ENCODE assay signal across 1 cellular context in genomic region chr7:158829342-158830210, GRCh38.
TF ChIP-seq lines count a peak whose summit lies in the region.

A gene with protein sequence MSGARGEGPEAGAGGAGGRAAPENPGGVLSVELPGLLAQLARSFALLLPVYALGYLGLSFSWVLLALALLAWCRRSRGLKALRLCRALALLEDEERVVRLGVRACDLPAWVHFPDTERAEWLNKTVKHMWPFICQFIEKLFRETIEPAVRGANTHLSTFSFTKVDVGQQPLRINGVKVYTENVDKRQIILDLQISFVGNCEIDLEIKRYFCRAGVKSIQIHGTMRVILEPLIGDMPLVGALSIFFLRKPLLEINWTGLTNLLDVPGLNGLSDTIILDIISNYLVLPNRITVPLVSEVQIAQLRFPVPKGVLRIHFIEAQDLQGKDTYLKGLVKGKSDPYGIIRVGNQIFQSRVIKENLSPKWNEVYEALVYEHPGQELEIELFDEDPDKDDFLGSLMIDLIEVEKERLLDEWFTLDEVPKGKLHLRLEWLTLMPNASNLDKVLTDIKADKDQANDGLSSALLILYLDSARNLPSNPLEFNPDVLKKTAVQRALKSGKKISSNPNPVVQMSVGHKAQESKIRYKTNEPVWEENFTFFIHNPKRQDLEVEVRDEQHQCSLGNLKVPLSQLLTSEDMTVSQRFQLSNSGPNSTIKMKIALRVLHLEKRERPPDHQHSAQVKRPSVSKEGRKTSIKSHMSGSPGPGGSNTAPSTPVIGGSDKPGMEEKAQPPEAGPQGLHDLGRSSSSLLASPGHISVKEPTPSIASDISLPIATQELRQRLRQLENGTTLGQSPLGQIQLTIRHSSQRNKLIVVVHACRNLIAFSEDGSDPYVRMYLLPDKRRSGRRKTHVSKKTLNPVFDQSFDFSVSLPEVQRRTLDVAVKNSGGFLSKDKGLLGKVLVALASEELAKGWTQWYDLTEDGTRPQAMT (minus strand): TSS chr7:158829509. CDS start chr7:158829418, 91 bp downstream.

TF ChIP-seq in K562, 482 proteins besides CTCF, POLR2A, EP300 and RAD21 (continued from another document):
- TF ChIP-seq, protein P1, sequence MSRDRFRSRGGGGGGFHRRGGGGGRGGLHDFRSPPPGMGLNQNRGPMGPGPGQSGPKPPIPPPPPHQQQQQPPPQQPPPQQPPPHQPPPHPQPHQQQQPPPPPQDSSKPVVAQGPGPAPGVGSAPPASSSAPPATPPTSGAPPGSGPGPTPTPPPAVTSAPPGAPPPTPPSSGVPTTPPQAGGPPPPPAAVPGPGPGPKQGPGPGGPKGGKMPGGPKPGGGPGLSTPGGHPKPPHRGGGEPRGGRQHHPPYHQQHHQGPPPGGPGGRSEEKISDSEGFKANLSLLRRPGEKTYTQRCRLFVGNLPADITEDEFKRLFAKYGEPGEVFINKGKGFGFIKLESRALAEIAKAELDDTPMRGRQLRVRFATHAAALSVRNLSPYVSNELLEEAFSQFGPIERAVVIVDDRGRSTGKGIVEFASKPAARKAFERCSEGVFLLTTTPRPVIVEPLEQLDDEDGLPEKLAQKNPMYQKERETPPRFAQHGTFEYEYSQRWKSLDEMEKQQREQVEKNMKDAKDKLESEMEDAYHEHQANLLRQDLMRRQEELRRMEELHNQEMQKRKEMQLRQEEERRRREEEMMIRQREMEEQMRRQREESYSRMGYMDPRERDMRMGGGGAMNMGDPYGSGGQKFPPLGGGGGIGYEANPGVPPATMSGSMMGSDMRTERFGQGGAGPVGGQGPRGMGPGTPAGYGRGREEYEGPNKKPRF (IDR thresholded peaks at IDR 0.05; ENCODE audit: low read depth, low read length) = no peak
- TF ChIP-seq CREB3 (tag; conservative IDR thresholded peaks at IDR 0.05; ENCODE audit: low read depth) (peak; percentile 77), ZNF274 (IDR thresholded peaks at IDR 0.05; ENCODE audit: borderline replicate concordance, low read depth, low read length) (peak; percentile 31; the same call in 1 of the 2 replicates), ZNF780A (CRISPR knock-in tag; IDR thresholded peaks at IDR 0.05) (no peak), CC2D1A (IDR thresholded peaks at IDR 0.05) (peak; percentile 57; the same call in 1 of the 2 replicates), RFX7 (CRISPR knock-in tag; IDR thresholded peaks at IDR 0.05) (no peak), RB1 (IDR thresholded peaks at IDR 0.05; ENCODE audit: low read depth) (peak; percentile 90), CREB1 (IDR thresholded peaks at IDR 0.05) (peak; percentile 99), CREB1 (CRISPR knock-in tag; IDR thresholded peaks at IDR 0.05) (peak; percentile 99), RBM25 (IDR thresholded peaks at IDR 0.05; ENCODE audit: low read depth, low read length, severe bottlenecking) (peak; percentile 2), PPARD (CRISPR knock-in tag; IDR thresholded peaks at IDR 0.05) (no peak), ZSCAN29 (IDR thresholded peaks at IDR 0.05) (peak; percentile 56; the same call in 1 of the 2 replicates), MXI1 (IDR thresholded peaks at IDR 0.05; ENCODE audit: low read depth, low read length) (no peak), WHSC1 (IDR thresholded peaks at IDR 0.05; ENCODE audit: low read length) (peak; percentile 31), TRIM24 (IDR thresholded peaks at IDR 0.05) (peak in 1 of 2 experiments; percentile 71; a peak in 2 of 4 replicates), HDAC8 (tag; IDR thresholded peaks at IDR 0.05) (no peak; the same call in 1 of the 2 replicates), GATAD2A (IDR thresholded peaks at IDR 0.05) (peak; percentile 98), POLR2AphosphoS2 (IDR thresholded peaks at IDR 0.05; ENCODE audit: low read length) (peak; percentile 82; the same call in 1 of the 2 replicates), C11orf30 (IDR thresholded peaks at IDR 0.05; ENCODE audit: low read depth) (peak; percentile 32; the same call in 1 of the 2 replicates), ZNF3 (CRISPR knock-in tag; IDR thresholded peaks at IDR 0.05) (no peak), RAD51 (IDR thresholded peaks at IDR 0.05; ENCODE audit: borderline replicate concordance, low read depth) (no peak), TOE1 (IDR thresholded peaks at IDR 0.05; ENCODE audit: borderline replicate concordance) (peak; percentile 76; the same call in 1 of the 2 replicates), TOE1 (CRISPR knock-in tag; IDR thresholded peaks at IDR 0.05; ENCODE audit: borderline replicate concordance, low read depth) (peak; percentile 89), YBX1 (IDR thresholded peaks at IDR 0.05) (no peak), NR4A1 (CRISPR knock-in tag; IDR thresholded peaks at IDR 0.05) (peak; percentile 94; the same call in 1 of the 2 replicates), NR4A1 (tag; IDR thresholded peaks at IDR 0.05) (peak; percentile 57), HMGN3 (IDR thresholded peaks at IDR 0.05; ENCODE audit: borderline replicate concordance, extremely low read depth, insufficient read length, low read depth, low read length) (peak; percentile 99), IRF1 (CRISPR knock-in tag; IDR thresholded peaks at IDR 0.05; ENCODE audit: borderline replicate concordance) (peak; percentile 95), HBP1 (CRISPR knock-in tag; IDR thresholded peaks at IDR 0.05) (peak; percentile 94), MTA2 (IDR thresholded peaks at IDR 0.05; ENCODE audit: low read depth) (peak; percentile 42), NUFIP1 (IDR thresholded peaks at IDR 0.05; ENCODE audit: partially characterized antibody) (peak; percentile 82), BCL6 (CRISPR knock-in tag; IDR thresholded peaks at IDR 0.05) (0 out of 2 replicates have a peak, but pooled peaks have one; percentile 35), MCM5 (IDR thresholded peaks at IDR 0.05; ENCODE audit: low read depth) (no peak), SP2 (IDR thresholded peaks at IDR 0.05; ENCODE audit: extremely low read depth, low read depth, low read length, poor library complexity, severe bottlenecking) (peak; percentile 12), CEBPB (tag; IDR thresholded peaks at IDR 0.05) (no peak), KLF13 (tag; IDR thresholded peaks at IDR 0.05; ENCODE audit: borderline replicate concordance, low read depth) (peak; percentile 80), STAT5B (CRISPR knock-in tag; IDR thresholded peaks at IDR 0.05) (no peak), BDP1 (IDR thresholded peaks at IDR 0.05; ENCODE audit: insufficient read depth, insufficient read length) (no peak), MIER1 (IDR thresholded peaks at IDR 0.05; ENCODE audit: low read depth) (no peak), ZKSCAN8 (CRISPR knock-in tag; IDR thresholded peaks at IDR 0.05) (no peak; the same call in none of the 2 replicates), PHB2 (IDR thresholded peaks at IDR 0.05; ENCODE audit: low read depth) (no peak), DMBX1 (CRISPR knock-in tag; IDR thresholded peaks at IDR 0.05; ENCODE audit: borderline replicate concordance) (peak; percentile 86), SMARCE1 (IDR thresholded peaks at IDR 0.05) (peak; percentile 86), ZNF134 (CRISPR knock-in tag; conservative IDR thresholded peaks at IDR 0.05) (peak; percentile 38; the same call in 1 of the 2 replicates), MCM2 (IDR thresholded peaks at IDR 0.05; ENCODE audit: low read depth) (no peak), ZNF263 (CRISPR knock-in tag; IDR thresholded peaks at IDR 0.05; ENCODE audit: borderline replicate concordance) (peak; percentile 77), CBFB (CRISPR knock-in tag; IDR thresholded peaks at IDR 0.05) (peak; percentile 99), ASH1L (IDR thresholded peaks at IDR 0.05; ENCODE audit: borderline replicate concordance, low read depth, partially characterized antibody) (no peak), ZNF57 (CRISPR knock-in tag; IDR thresholded peaks at IDR 0.05) (peak; percentile 70; the same call in 1 of the 2 replicates)
- TF ChIP-seq, protein P2, sequence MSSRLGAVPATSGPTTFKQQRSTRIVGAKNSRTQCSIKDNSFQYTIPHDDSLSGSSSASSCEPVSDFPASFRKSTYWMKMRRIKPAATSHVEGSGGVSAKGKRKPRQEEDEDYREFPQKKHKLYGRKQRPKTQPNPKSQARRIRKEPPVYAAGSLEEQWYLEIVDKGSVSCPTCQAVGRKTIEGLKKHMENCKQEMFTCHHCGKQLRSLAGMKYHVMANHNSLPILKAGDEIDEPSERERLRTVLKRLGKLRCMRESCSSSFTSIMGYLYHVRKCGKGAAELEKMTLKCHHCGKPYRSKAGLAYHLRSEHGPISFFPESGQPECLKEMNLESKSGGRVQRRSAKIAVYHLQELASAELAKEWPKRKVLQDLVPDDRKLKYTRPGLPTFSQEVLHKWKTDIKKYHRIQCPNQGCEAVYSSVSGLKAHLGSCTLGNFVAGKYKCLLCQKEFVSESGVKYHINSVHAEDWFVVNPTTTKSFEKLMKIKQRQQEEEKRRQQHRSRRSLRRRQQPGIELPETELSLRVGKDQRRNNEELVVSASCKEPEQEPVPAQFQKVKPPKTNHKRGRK (tag; IDR thresholded peaks at IDR 0.05) = no peak
- TF ChIP-seq, protein P3, sequence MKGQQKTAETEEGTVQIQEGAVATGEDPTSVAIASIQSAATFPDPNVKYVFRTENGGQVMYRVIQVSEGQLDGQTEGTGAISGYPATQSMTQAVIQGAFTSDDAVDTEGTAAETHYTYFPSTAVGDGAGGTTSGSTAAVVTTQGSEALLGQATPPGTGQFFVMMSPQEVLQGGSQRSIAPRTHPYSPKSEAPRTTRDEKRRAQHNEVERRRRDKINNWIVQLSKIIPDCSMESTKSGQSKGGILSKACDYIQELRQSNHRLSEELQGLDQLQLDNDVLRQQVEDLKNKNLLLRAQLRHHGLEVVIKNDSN (CRISPR knock-in tag; IDR thresholded peaks at IDR 0.05) = no peak
- TF ChIP-seq, protein P4, sequence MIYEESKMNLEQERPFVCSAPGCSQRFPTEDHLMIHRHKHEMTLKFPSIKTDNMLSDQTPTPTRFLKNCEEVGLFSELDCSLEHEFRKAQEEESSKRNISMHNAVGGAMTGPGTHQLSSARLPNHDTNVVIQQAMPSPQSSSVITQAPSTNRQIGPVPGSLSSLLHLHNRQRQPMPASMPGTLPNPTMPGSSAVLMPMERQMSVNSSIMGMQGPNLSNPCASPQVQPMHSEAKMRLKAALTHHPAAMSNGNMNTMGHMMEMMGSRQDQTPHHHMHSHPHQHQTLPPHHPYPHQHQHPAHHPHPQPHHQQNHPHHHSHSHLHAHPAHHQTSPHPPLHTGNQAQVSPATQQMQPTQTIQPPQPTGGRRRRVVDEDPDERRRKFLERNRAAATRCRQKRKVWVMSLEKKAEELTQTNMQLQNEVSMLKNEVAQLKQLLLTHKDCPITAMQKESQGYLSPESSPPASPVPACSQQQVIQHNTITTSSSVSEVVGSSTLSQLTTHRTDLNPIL (CRISPR knock-in tag; IDR thresholded peaks at IDR 0.05) = no peak
- TF ChIP-seq, protein P5, sequence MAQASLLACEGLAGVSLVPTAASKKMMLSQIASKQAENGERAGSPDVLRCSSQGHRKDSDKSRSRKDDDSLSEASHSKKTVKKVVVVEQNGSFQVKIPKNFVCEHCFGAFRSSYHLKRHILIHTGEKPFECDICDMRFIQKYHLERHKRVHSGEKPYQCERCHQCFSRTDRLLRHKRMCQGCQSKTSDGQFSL (CRISPR knock-in tag; IDR thresholded peaks at IDR 0.05) = peak; percentile 98
- TF ChIP-seq, protein P5 (tag; IDR thresholded peaks at IDR 0.05) = peak in 1 of 2 experiments; percentile 82; a peak in 2 of 4 replicates
- TF ChIP-seq, protein P6, sequence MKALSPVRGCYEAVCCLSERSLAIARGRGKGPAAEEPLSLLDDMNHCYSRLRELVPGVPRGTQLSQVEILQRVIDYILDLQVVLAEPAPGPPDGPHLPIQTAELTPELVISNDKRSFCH (CRISPR knock-in tag; IDR thresholded peaks at IDR 0.05) = no peak
- TF ChIP-seq, protein P6 (tag; IDR thresholded peaks at IDR 0.05) = peak; percentile 86
- TF ChIP-seq, protein P7, sequence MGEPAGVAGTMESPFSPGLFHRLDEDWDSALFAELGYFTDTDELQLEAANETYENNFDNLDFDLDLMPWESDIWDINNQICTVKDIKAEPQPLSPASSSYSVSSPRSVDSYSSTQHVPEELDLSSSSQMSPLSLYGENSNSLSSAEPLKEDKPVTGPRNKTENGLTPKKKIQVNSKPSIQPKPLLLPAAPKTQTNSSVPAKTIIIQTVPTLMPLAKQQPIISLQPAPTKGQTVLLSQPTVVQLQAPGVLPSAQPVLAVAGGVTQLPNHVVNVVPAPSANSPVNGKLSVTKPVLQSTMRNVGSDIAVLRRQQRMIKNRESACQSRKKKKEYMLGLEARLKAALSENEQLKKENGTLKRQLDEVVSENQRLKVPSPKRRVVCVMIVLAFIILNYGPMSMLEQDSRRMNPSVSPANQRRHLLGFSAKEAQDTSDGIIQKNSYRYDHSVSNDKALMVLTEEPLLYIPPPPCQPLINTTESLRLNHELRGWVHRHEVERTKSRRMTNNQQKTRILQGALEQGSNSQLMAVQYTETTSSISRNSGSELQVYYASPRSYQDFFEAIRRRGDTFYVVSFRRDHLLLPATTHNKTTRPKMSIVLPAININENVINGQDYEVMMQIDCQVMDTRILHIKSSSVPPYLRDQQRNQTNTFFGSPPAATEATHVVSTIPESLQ (CRISPR knock-in tag; IDR thresholded peaks at IDR 0.05) = peak; percentile 76; the same call in 1 of the 2 replicates
